ENCODE assay signal across 8 cellular contexts in the genomic region with DNA sequence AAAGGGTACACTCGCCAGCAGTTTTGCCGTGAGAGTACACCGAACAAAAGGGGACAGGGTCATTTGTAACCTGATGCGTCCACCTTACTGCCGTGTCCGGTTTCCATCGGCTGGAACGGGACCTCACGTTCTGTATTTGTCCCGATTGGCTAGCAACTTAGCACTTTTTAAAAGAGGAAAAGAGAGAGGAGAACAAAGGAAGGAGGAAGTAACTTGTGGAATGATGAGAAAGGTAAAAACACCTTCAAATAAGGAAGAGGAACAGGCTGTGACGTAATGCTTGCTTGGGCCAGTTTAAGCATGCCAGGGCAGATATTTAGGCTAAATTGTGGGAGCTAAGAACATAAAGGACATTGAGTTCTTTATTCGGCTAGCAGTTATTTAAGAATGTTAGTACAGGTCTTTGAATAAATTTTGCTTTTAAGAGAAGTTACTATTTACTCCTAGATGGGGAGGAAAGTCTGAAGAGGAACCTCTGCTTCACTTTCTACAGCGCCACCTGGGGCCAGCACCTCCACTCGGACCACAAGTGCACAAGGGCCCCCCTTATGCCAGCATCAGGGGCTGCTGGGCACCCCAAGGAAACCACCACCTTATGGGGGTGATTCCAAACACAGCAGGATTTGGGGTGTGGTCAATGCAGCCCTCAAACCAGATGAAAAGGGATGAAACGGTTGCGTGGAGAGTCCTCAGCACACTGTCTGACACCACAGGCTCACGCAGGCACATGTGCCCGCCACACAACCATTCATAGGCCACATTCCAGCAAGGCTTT. TPM values are rescaled to one million over a fixed set of nuclear protein-coding genes. Genes with fewer than 3 reads are reported as not detected.
A peak's percentile ranks its signal among the peaks of the same experiment; 100 is the strongest.
DNase-seq lines count a peak whose midpoint lies in the region; ATAC-seq and TF ChIP-seq lines count a peak whose summit lies in the region.

No MANE protein-coding gene starts in this region.

- no peaks in the 10 kb centered on the region for H3K79me2 ChIP-seq in PC-3 (ENCODE audit: low read length)

- peak overlapping the region; percentile 98 for H3K4me2 ChIP-seq in PC-3 (ENCODE audit: low read length)

- H3K9me3 ChIP-seq in PC-3 (ENCODE audit: low read length) (no peaks in the 10 kb centered on the region), colonic mucosa (no peaks in the 10 kb centered on the region)

- H3K4me3 ChIP-seq in PC-3 (ENCODE audit: low read length) (peak overlapping the region; percentile 75), colonic mucosa (peak overlapping the region; percentile 19)

- ATAC-seq in activated CD4-positive, CD25-positive, alpha-beta regulatory T cell treated with anti-CD3 and anti-CD28 coated beads, Interleukin-2, amount 50 U/mL, for 24 hours = no peak
- ATAC-seq in PC-3 (peak; percentile 23), HG03521 (IDR thresholded peaks at IDR 0.05; ENCODE audit: unreplicated experiment) (no peak)

- POLR2A ChIA-PET in PC-3 (lab: Charles Lee; ENCODE audit: unreplicated experiment) = no interaction called here

- H3K9ac ChIP-seq in PC-3 (ENCODE audit: low read length) (no peak overlapping the region), colonic mucosa (ENCODE audit: low read depth in 2 of 2, low read length in 2 of 2) (peak overlapping the region; percentile 53 to 69)

- no peaks in the 10 kb centered on the region for H3K36me3 ChIP-seq in PC-3 (ENCODE audit: low read depth, low read length)
- H3K36me3 ChIP-seq in colonic mucosa = no peaks in the 10 kb centered on the region

- H3K4me1 ChIP-seq in PC-3 (ENCODE audit: insufficient read depth, low read length) = peaks cover 17% of the 10 kb centered on the region; the same call in 1 of the 2 replicates
- H3K4me1 ChIP-seq in colonic mucosa = peaks cover 6% of the 10 kb centered on the region

- peak overlapping the region; percentile 57 for H2AFZ ChIP-seq in PC-3 (ENCODE audit: low read length)

- intact Hi-C loops in PC-3 (cut with micrococcal nuclease) = loop anchor here (2.0 to 5.0 kb wide), 2 partner anchors 69 to 95 kb away; a partner anchor contains a TSS
- intact Hi-C loops in colonic mucosa (cut with DNase I) = no loop called here
- intact Hi-C loops in posterior vena cava (cut with DNase I) = no loop called here

- peak; percentile 37 for DNase-seq in activated CD4-positive, CD25-positive, alpha-beta regulatory T cell treated with anti-CD3 and anti-CD28 coated beads, Interleukin-2, amount 50 U/mL, for 72 hours
- peak; percentile 11 for DNase-seq in PC-3
- peak; percentile 62 for DNase-seq in colonic mucosa
- peak; percentile 74 for DNase-seq in posterior vena cava (ENCODE audit: low spot score)
- DNase-seq in NCI-H1436 treated with DMSO at 0.1 percent for 48 hours (lab: John Stamatoyannopoulos, UW) = no peak
- no peak for DNase-seq in SK-N-DZ (ENCODE audit: low spot score)

- BruUV-seq in PC-3 (replicated peaks; lab: Mats Ljungman, UMichigan) = TSS peak; percentile 26

- H3K9me2 ChIP-seq in PC-3 (replicated peaks; ENCODE audit: low read length) = no peaks in the 10 kb centered on the region

- no peaks in the 10 kb centered on the region for H3K27me3 ChIP-seq in PC-3 (ENCODE audit: low read length)
- no peaks in the 10 kb centered on the region for H3K27me3 ChIP-seq in colonic mucosa

- H4K20me1 ChIP-seq in PC-3 (ENCODE audit: low read length) = no peaks in the 10 kb centered on the region

- H3K27ac ChIP-seq in PC-3 (ENCODE audit: low read length) = no peak overlapping the region
- H3K27ac ChIP-seq in colonic mucosa = peak overlapping the region; percentile 85

- no peaks in the 10 kb centered on the region for H3F3A ChIP-seq in PC-3 (ENCODE audit: low read length, unreplicated experiment)

- CTCF ChIA-PET in PC-3 (lab: Charles Lee) = interaction anchor here (1.8 kb wide), 1 partner anchor 97 kb away, joined by 16 read pairs; a partner anchor contains a TSS

- TF ChIP-seq CTCF in PC-3 (conservative IDR thresholded peaks at IDR 0.05; ENCODE audit: low read depth, low read length) = peak; percentile 55
- TF ChIP-seq CTCF in colonic mucosa (IDR thresholded peaks at IDR 0.05) = no peak

RNA-seq across cellular contexts. Expression of a gene that starts 5.8 kb away (rescaled TPM):
- 11.3 and 16.7 TPM in 2 replicates for total RNA-seq in PC-3 (2014; rRNA removed)
- 10 to 100 TPM; 40.6 to 61.0 TPM for total RNA-seq in colonic mucosa
- 10 to 100 TPM; 21.8 to 29.4 TPM for total RNA-seq in posterior vena cava
- 6.9 and 11.8 TPM in 2 replicates for polyA plus RNA-seq in SK-N-DZ (2014; cell fraction: cytosol; rRNA removed)
- 23.9 and 33.5 TPM in 2 replicates for polyA plus RNA-seq in SK-N-DZ (2014; cell fraction: nucleus; rRNA removed)

RNA-seq across cellular contexts. Expression of a gene that starts 21.5 kb away (rescaled TPM):
- total RNA-seq in PC-3 (2014; rRNA removed) (1.2 and 1.5 TPM in 2 replicates), colonic mucosa (1 to 10 TPM; 1.2 to 1.4 TPM), posterior vena cava (under 1 TPM; 0.24 to 0.56 TPM)
- 40.5 and 51.3 TPM in 2 replicates for polyA plus RNA-seq in SK-N-DZ (2014; cell fraction: cytosol; rRNA removed)
- 53.5 and 59.1 TPM in 2 replicates for polyA plus RNA-seq in SK-N-DZ (2014; cell fraction: nucleus; rRNA removed)

RNA-seq across cellular contexts. Expression of a gene that starts 39.5 kb away (rescaled TPM):
- total RNA-seq in PC-3 (2014; rRNA removed) (27.0 and 31.5 TPM in 2 replicates), colonic mucosa (10 to 100 TPM; 52.6 to 89.7 TPM), posterior vena cava (10 to 100 TPM; 30.1 to 31.6 TPM)
- 26.8 and 53.2 TPM in 2 replicates for polyA plus RNA-seq in SK-N-DZ (2014; cell fraction: cytosol; rRNA removed)
- polyA plus RNA-seq in SK-N-DZ (2014; cell fraction: nucleus; rRNA removed) = 295 and 358 TPM in 2 replicates

RNA-seq across cellular contexts. Expression of a gene that starts 43.9 kb away (rescaled TPM):
- total RNA-seq in PC-3 (2014; rRNA removed) (13.1 and 17.5 TPM in 2 replicates), colonic mucosa (10 to 100 TPM; 20.1 to 21.7 TPM), posterior vena cava (1 to 10 TPM; 6.0 to 8.1 TPM)
- polyA plus RNA-seq in SK-N-DZ (2014; cell fraction: cytosol; rRNA removed) = 19.3 and 21.0 TPM in 2 replicates
- 380 and 392 TPM in 2 replicates for polyA plus RNA-seq in SK-N-DZ (2014; cell fraction: nucleus; rRNA removed)

RNA-seq across cellular contexts. Expression of a gene that starts 50.5 kb away (rescaled TPM):
- total RNA-seq in PC-3 (2014; rRNA removed) (3.7 and 6.8 TPM in 2 replicates), colonic mucosa (1 to 10 TPM; 3.6 to 4.3 TPM), posterior vena cava (10 to 100 TPM; 24.2 to 34.4 TPM)
- polyA plus RNA-seq in SK-N-DZ (2014; cell fraction: cytosol; rRNA removed) = 2.8 and 2.9 TPM in 2 replicates
- 4.6 and 9.3 TPM in 2 replicates for polyA plus RNA-seq in SK-N-DZ (2014; cell fraction: nucleus; rRNA removed)

Comparison
In these comparisons a context has a peak if more than half of its experiments do, and no peak if none do; other contexts are left out.
1. DNase-seq: peak in activated CD4-positive, CD25-positive, alpha-beta regulatory T cell treated with anti-CD3 and anti-CD28 coated beads, Interleukin-2, amount 50 U/mL, for 72 hours (single experiment), PC-3 (single experiment), colonic mucosa (single experiment) and posterior vena cava (single experiment); none in NCI-H1436 treated with DMSO at 0.1 percent for 48 hours (single experiment) and SK-N-DZ (single experiment).